ENCODE assay signal across 38 cellular contexts in genomic region chr14:76686646-76687045, GRCh38.
"Had no signal": no experiment of that assay in that cellular context is flagged by ENCODE, and none has a peak within 500 bp of the region (broad histone marks: within the 10 kb centered on the region; RNA-seq: fewer than 3 reads in every experiment).

No MANE protein-coding gene starts in this region.

- ATAC-seq: activated naive CD4-positive, alpha-beta T cell treated with anti-CD3 and anti-CD28 coated beads, Interleukin-2, amount 50 U/mL, for 72 hours; activated naive CD8-positive, alpha-beta T cell treated with anti-CD3 and anti-CD28 coated beads, Interleukin-2, amount 50 U/mL, for 24 hours; activated T-cell treated with anti-CD3 and anti-CD28 coated beads, Interleukin-2, amount 50 U/mL, for 4 hours; activated T-cell treated with anti-CD3 and anti-CD28 coated beads, Interleukin-2, amount 50 U/mL, for 72 hours; activated T-helper 17 cell treated with anti-CD3 and anti-CD28 coated beads, Interleukin-2, amount 50 U/mL, for 72 hours; body of pancreas had no signal

- H3K36me3 ChIP-seq: adrenal gland, ascending aorta, brain microvascular endothelial cell, breast epithelium, cardiac muscle cell had no signal

- H3K27ac ChIP-seq: adrenal gland, ascending aorta, body of pancreas, brain microvascular endothelial cell, breast epithelium, cardiac muscle cell had no signal

- H3K27me3 Mint-ChIP-seq: brain had no signal

- DNase-seq: activated effector memory CD4-positive, alpha-beta T cell treated with anti-CD3 and anti-CD28 coated beads, Interleukin-2, amount 50 U/mL, for 16 hours; activated effector memory CD4-positive, alpha-beta T cell treated with Interleukin-2 at 50 U/mL for 16 hours; activated gamma-delta T cell; activated gamma-delta T cell treated with Interleukin-2 at 50 U/mL for 16 hours; activated naive CD4-positive, alpha-beta T cell; activated naive CD4-positive, alpha-beta T cell treated with anti-CD3 and anti-CD28 coated beads for 36 hours; activated naive CD4-positive, alpha-beta T cell treated with anti-CD3 and anti-CD28 coated beads, Interleukin-2, amount 10 ng/mL, durations not matched to agents 7 days and 5 days; activated naive CD4-positive, alpha-beta T cell treated with anti-CD3 and anti-CD28 coated beads, Interleukin-2, amount 50 U/mL, for 16 hours; activated naive CD4-positive, alpha-beta T cell treated with Interleukin-2 at 50 U/mL for 16 hours; activated naive CD8-positive, alpha-beta T cell treated with anti-CD3 and anti-CD28 coated beads for 36 hours; activated naive CD8-positive, alpha-beta T cell treated with anti-CD3 and anti-CD28 coated beads, Interleukin-2, amount 10 ng/mL, durations not matched to agents 7 days and 5 days; activated naive CD8-positive, alpha-beta T cell treated with anti-CD3 and anti-CD28 coated beads, Interleukin-2, amount 50 U/mL, for 24 hours; activated T-cell treated with anti-CD3 and anti-CD28 coated beads, Interleukin-2, amount 50 U/mL, for 1 hour; activated T-cell treated with anti-CD3 and anti-CD28 coated beads, Interleukin-2, amount 50 U/mL, for 24 hours; activated T-cell treated with anti-CD3 and anti-CD28 coated beads, Interleukin-2, amount 50 U/mL, for 4 hours; activated T-cell treated with anti-CD3 and anti-CD28 coated beads, Interleukin-2, amount 50 U/mL, for 48 hours; activated T-cell treated with anti-CD3 and anti-CD28 coated beads, Interleukin-2, amount 50 U/mL, for 72 hours; adrenal gland; amniotic stem cell; amygdala; anterior cingulate cortex; aorta; body of pancreas; brain microvascular endothelial cell; caudate nucleus; central memory CD4-positive, alpha-beta T cell; cerebellar nuclear complex had no signal

- H3K4me1 ChIP-seq: adrenal gland, ascending aorta, body of pancreas, breast epithelium had no signal

- H3K27me3 ChIP-seq: adrenal gland, ascending aorta, body of pancreas, brain microvascular endothelial cell, breast epithelium, cardiac muscle cell had no signal

- H3K4me3 ChIP-seq: adrenal gland, ascending aorta, body of pancreas, breast epithelium, cardiac muscle cell had no signal

- H3K4me1 Mint-ChIP-seq: activated naive CD4-positive, alpha-beta T cell treated with anti-CD3 and anti-CD28 coated beads, Interleukin-2, amount 10 ng/mL, durations not matched to agents 7 days and 5 days; activated naive CD4-positive, alpha-beta T cell treated with anti-CD3 and anti-CD28 coated beads, Interleukin-2, amount 50 U/mL, for 24 hours; activated naive CD8-positive, alpha-beta T cell treated with anti-CD3 and anti-CD28 coated beads for 36 hours; activated naive CD8-positive, alpha-beta T cell treated with anti-CD3 and anti-CD28 coated beads, Interleukin-2, amount 10 ng/mL, durations not matched to agents 7 days and 5 days; activated naive CD8-positive, alpha-beta T cell treated with anti-CD3 and anti-CD28 coated beads, Interleukin-2, amount 50 U/mL, for 24 hours; activated T-helper 17 cell treated with anti-CD3 and anti-CD28 coated beads, Interleukin-2, amount 50 U/mL, for 72 hours; brain; central memory CD8-positive, alpha-beta T cell had no signal

- H3K4me3 Mint-ChIP-seq: activated naive CD4-positive, alpha-beta T cell treated with anti-CD3 and anti-CD28 coated beads for 36 hours; activated naive CD4-positive, alpha-beta T cell treated with anti-CD3 and anti-CD28 coated beads, Interleukin-2, amount 10 ng/mL, durations not matched to agents 7 days and 5 days; activated naive CD4-positive, alpha-beta T cell treated with anti-CD3 and anti-CD28 coated beads, Interleukin-2, amount 50 U/mL, for 24 hours; activated naive CD8-positive, alpha-beta T cell; activated naive CD8-positive, alpha-beta T cell treated with anti-CD3 and anti-CD28 coated beads for 36 hours; activated naive CD8-positive, alpha-beta T cell treated with anti-CD3 and anti-CD28 coated beads, Interleukin-2, amount 10 ng/mL, durations not matched to agents 7 days and 5 days; activated naive CD8-positive, alpha-beta T cell treated with anti-CD3 and anti-CD28 coated beads, Interleukin-2, amount 50 U/mL, for 24 hours; activated T-cell treated with anti-CD3 and anti-CD28 coated beads, Interleukin-2, amount 50 U/mL, for 24 hours; activated T-cell treated with anti-CD3 and anti-CD28 coated beads, Interleukin-2, amount 50 U/mL, for 4 hours; activated T-cell treated with anti-CD3 and anti-CD28 coated beads, Interleukin-2, amount 50 U/mL, for 72 hours; activated T-helper 1 cell treated with anti-CD3 and anti-CD28 coated beads, Interleukin-12 subunit alpha, Interleukin-12 subunit beta, Interleukin-2, Interleukin-4 antibody, amounts not matched to agents 30 ng/mL and 10 ng/mL and 1 ng/mL, durations not matched to agents 14 hours and 24 hours and 36 hours; activated T-helper 17 cell treated with anti-CD3 and anti-CD28 coated beads, Interleukin-2, amount 50 U/mL, for 72 hours; brain; central memory CD8-positive, alpha-beta T cell had no signal

- H3K27ac Mint-ChIP-seq: activated naive CD4-positive, alpha-beta T cell treated with anti-CD3 and anti-CD28 coated beads for 36 hours; activated naive CD4-positive, alpha-beta T cell treated with anti-CD3 and anti-CD28 coated beads, Interleukin-2, amount 10 ng/mL, durations not matched to agents 7 days and 5 days; activated naive CD4-positive, alpha-beta T cell treated with anti-CD3 and anti-CD28 coated beads, Interleukin-2, amount 50 U/mL, for 24 hours; activated naive CD4-positive, alpha-beta T cell treated with anti-CD3 and anti-CD28 coated beads, Interleukin-2, amount 50 U/mL, for 72 hours; activated naive CD8-positive, alpha-beta T cell; activated naive CD8-positive, alpha-beta T cell treated with anti-CD3 and anti-CD28 coated beads for 36 hours; activated naive CD8-positive, alpha-beta T cell treated with anti-CD3 and anti-CD28 coated beads, Interleukin-2, amount 10 ng/mL, durations not matched to agents 7 days and 5 days; activated naive CD8-positive, alpha-beta T cell treated with anti-CD3 and anti-CD28 coated beads, Interleukin-2, amount 50 U/mL, for 24 hours; activated T-cell treated with anti-CD3 and anti-CD28 coated beads, Interleukin-2, amount 50 U/mL, for 24 hours; activated T-cell treated with anti-CD3 and anti-CD28 coated beads, Interleukin-2, amount 50 U/mL, for 72 hours; activated T-helper 1 cell treated with anti-CD3 and anti-CD28 coated beads, Interleukin-12 subunit alpha, Interleukin-12 subunit beta, Interleukin-2, Interleukin-4 antibody, amounts not matched to agents 30 ng/mL and 10 ng/mL and 1 ng/mL, durations not matched to agents 14 hours and 24 hours and 36 hours; activated T-helper 17 cell treated with anti-CD3 and anti-CD28 coated beads, Interleukin-2, amount 50 U/mL, for 72 hours; activated T-helper 2 cell treated with anti-CD3 and anti-CD28 coated beads, Interferon-gamma antibody, Interleukin-2, Interleukin-4, amounts not matched to agents 10 μg/mL and 5 μg/mL and 100 μg/mL, durations not matched to agents 14 hours and 24 hours and 36 hours; brain had no signal

- H3K36me3 Mint-ChIP-seq: activated naive CD4-positive, alpha-beta T cell treated with anti-CD3 and anti-CD28 coated beads, Interleukin-2, amount 10 ng/mL, durations not matched to agents 7 days and 5 days; activated naive CD4-positive, alpha-beta T cell treated with anti-CD3 and anti-CD28 coated beads, Interleukin-2, amount 50 U/mL, for 24 hours; activated naive CD8-positive, alpha-beta T cell treated with anti-CD3 and anti-CD28 coated beads for 36 hours; activated naive CD8-positive, alpha-beta T cell treated with anti-CD3 and anti-CD28 coated beads, Interleukin-2, amount 10 ng/mL, durations not matched to agents 7 days and 5 days; brain had no signal
